Comparison of ENCODE assay signal across 1 cellular context in the genomic region with DNA sequence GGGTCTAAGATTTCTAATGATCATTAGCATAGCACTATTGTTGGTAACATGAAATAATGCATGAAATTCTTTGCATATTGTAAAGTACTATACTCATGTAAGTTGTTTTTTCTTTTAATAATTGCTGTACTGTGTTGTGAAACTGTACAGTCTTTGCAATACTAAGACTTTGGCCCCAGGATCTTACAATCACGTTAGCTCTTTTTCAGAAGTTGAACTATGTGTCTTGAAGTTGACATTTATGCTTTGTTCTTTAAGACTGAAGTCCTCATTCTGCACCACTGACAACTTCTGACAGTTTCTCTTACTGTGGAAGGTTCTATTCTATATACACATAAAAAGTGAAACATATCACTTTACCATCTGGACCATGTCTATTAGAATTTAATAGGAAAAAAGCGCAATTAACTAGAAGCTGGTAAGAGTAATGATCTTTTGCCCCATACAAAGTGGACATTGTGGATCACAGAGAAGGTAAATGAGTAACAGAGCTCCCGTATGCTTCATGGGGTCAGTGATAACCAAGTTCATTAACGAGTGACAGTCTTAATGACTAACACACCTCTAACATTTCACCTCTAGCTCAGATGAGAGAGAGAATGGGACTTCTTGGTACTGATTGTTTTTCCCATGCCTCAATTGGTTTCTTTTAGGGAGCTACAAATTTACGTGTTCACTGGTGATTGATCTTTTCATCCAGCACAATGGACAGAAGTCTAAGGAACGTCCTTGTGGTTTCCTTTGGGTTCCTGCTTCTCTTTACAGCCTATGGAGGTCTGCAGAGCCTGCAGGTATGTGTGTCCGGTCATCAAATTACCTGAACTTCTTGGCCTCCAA.
TF ChIP-seq lines count a peak whose summit lies in the region.

A gene (plus strand): TSS at position 530 of the 837 bp plus-strand sequence. CDS start 175 bp downstream, at position 705.

TF ChIP-seq in K562, 482 proteins besides CTCF, POLR2A, EP300 and RAD21:
- TF ChIP-seq, protein P1, sequence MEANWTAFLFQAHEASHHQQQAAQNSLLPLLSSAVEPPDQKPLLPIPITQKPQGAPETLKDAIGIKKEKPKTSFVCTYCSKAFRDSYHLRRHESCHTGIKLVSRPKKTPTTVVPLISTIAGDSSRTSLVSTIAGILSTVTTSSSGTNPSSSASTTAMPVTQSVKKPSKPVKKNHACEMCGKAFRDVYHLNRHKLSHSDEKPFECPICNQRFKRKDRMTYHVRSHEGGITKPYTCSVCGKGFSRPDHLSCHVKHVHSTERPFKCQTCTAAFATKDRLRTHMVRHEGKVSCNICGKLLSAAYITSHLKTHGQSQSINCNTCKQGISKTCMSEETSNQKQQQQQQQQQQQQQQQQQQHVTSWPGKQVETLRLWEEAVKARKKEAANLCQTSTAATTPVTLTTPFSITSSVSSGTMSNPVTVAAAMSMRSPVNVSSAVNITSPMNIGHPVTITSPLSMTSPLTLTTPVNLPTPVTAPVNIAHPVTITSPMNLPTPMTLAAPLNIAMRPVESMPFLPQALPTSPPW (CRISPR knock-in tag; IDR thresholded peaks at IDR 0.05), result no peak
- TF ChIP-seq SMARCA4 (IDR thresholded peaks at IDR 0.05) (no peak), ZFP30 (CRISPR knock-in tag; IDR thresholded peaks at IDR 0.05; ENCODE audit: borderline replicate concordance) (no peak), NCOA1 (IDR thresholded peaks at IDR 0.05; ENCODE audit: low read depth) (no peak), SRSF1 (IDR thresholded peaks at IDR 0.05; ENCODE audit: low read depth, low read length) (no peak), CBX2 (IDR thresholded peaks at IDR 0.05; ENCODE audit: insufficient read depth, low read length, poor library complexity, severe bottlenecking) (no peak), GTF2E2 (tag; IDR thresholded peaks at IDR 0.05) (no peak), HCFC1 (IDR thresholded peaks at IDR 0.05; ENCODE audit: low read depth, low read length) (no peak), CHD4 (IDR thresholded peaks at IDR 0.05; ENCODE audit: insufficient read depth, insufficient replicate concordance, low read depth, low read length, poor library complexity, severe bottlenecking) (no peak), ZKSCAN1 (IDR thresholded peaks at IDR 0.05; ENCODE audit: low read depth, low read length) (no peak), ZNF699 (CRISPR knock-in tag; IDR thresholded peaks at IDR 0.05; ENCODE audit: insufficient replicate concordance) (no peak)
- TF ChIP-seq, protein P2, sequence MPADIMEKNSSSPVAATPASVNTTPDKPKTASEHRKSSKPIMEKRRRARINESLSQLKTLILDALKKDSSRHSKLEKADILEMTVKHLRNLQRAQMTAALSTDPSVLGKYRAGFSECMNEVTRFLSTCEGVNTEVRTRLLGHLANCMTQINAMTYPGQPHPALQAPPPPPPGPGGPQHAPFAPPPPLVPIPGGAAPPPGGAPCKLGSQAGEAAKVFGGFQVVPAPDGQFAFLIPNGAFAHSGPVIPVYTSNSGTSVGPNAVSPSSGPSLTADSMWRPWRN (IDR thresholded peaks at IDR 0.05; ENCODE audit: low read depth), result no peak
- TF ChIP-seq, protein P3, sequence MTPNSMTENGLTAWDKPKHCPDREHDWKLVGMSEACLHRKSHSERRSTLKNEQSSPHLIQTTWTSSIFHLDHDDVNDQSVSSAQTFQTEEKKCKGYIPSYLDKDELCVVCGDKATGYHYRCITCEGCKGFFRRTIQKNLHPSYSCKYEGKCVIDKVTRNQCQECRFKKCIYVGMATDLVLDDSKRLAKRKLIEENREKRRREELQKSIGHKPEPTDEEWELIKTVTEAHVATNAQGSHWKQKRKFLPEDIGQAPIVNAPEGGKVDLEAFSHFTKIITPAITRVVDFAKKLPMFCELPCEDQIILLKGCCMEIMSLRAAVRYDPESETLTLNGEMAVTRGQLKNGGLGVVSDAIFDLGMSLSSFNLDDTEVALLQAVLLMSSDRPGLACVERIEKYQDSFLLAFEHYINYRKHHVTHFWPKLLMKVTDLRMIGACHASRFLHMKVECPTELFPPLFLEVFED (CRISPR knock-in tag; conservative IDR thresholded peaks at IDR 0.05), result no peak
